ENCODE assay signal across 1 cellular context in the genomic region with DNA sequence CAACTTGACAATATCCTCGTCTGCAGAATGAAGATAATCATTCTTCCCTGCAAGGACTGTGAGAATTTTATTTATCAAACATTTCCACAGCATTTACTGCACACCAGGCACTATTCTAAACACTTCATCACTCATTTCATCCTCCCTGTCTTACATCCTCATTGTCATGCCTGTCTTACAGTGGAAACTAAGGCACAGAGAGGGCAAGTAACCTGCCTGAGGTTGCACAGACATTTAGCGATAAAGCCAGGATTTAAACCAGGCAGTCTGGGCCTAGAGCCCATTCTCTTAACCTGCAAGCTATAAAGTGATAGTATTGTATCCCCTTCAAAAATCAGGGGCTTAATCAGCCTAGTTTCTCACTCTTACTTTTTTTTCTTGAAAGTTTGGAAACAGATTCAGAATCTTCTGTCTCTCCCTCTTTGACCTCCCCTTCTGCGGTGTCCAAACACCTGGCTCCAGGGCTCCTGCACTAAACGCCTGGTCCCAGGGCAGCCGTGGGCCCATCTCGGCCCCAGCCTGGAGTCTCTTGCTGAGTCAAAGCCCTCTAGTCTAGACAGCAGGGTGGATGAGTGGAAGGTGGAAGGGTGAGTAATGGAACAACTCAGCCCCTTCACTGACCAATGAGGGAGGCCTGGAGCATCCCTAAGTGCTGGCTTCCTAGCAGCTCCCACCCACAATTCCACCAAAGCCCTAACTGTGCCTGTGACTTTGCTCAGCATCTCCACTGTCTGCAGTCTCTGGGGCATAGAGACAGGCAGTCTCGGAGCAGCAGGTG.
TF ChIP-seq lines count a peak whose summit lies in the region.

No MANE protein-coding gene starts in this region.

TF ChIP-seq in SK-N-SH, 30 proteins besides CTCF, POLR2A, EP300 and RAD21 (continued from another document):
- no peak for TF ChIP-seq NFIC (IDR thresholded peaks at IDR 0.05; ENCODE audit: borderline replicate concordance)
- no peak for TF ChIP-seq RFX5 (IDR thresholded peaks at IDR 0.05; ENCODE audit: low read length)
- no peak for TF ChIP-seq TCF12 (IDR thresholded peaks at IDR 0.05)
